2 cellular contexts compared by ENCODE assay signal in the genomic region with DNA sequence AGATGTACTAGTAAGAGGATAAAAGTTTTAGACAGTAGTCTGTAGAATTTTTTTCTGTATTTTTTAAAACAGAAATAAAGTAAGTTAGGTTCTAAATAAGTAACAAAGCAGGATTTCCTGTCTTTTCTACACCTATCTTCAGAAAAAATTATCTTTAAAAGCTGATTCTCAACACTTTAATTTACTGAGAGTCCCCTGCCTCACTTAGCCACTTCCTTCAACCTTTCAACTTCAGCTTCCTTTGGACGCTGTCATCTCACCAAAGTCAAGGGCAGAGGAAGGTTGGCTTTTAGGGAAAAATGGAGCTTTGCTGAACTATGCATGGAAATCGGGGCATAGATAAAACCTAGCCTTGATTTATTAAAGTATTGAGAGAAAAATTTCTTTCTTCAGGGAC.
TF ChIP-seq lines count a peak whose summit lies in the region.

No MANE protein-coding gene starts in this region.

TF ChIP-seq in IMR-90, 13 proteins besides CTCF, POLR2A, EP300 and RAD21:
- TF ChIP-seq BHLHE40 (IDR thresholded peaks at IDR 0.05; ENCODE audit: low read depth, low read length) (no peak), CEBPB (IDR thresholded peaks at IDR 0.05; ENCODE audit: low read depth, low read length) (no peak), NFE2L2 (IDR thresholded peaks at IDR 0.05; ENCODE audit: low read depth, low read length) (no peak), FOS (IDR thresholded peaks at IDR 0.05; ENCODE audit: low read depth, low read length) (no peak), MXI1 (IDR thresholded peaks at IDR 0.05; ENCODE audit: borderline replicate concordance, low read depth, low read length) (no peak), MAZ (IDR thresholded peaks at IDR 0.05; ENCODE audit: borderline replicate concordance, low read depth, low read length) (no peak)
- TF ChIP-seq, protein P1, sequence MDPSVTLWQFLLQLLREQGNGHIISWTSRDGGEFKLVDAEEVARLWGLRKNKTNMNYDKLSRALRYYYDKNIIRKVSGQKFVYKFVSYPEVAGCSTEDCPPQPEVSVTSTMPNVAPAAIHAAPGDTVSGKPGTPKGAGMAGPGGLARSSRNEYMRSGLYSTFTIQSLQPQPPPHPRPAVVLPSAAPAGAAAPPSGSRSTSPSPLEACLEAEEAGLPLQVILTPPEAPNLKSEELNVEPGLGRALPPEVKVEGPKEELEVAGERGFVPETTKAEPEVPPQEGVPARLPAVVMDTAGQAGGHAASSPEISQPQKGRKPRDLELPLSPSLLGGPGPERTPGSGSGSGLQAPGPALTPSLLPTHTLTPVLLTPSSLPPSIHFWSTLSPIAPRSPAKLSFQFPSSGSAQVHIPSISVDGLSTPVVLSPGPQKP (IDR thresholded peaks at IDR 0.05; ENCODE audit: borderline replicate concordance, low read depth, low read length): no peak

TF ChIP-seq in K562, 482 proteins besides CTCF, POLR2A, EP300 and RAD21:
- TF ChIP-seq KDM2B (CRISPR knock-in tag; IDR thresholded peaks at IDR 0.05) (no peak), TRIM24 (IDR thresholded peaks at IDR 0.05) (no peak), PHF21A (IDR thresholded peaks at IDR 0.05; ENCODE audit: borderline replicate concordance, low read depth) (no peak), MTA2 (IDR thresholded peaks at IDR 0.05; ENCODE audit: low read depth) (no peak)
- TF ChIP-seq, protein P2, sequence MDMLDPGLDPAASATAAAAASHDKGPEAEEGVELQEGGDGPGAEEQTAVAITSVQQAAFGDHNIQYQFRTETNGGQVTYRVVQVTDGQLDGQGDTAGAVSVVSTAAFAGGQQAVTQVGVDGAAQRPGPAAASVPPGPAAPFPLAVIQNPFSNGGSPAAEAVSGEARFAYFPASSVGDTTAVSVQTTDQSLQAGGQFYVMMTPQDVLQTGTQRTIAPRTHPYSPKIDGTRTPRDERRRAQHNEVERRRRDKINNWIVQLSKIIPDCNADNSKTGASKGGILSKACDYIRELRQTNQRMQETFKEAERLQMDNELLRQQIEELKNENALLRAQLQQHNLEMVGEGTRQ (CRISPR knock-in tag; IDR thresholded peaks at IDR 0.05): no peak
